37 cellular contexts compared by ENCODE assay signal in the genomic region with DNA sequence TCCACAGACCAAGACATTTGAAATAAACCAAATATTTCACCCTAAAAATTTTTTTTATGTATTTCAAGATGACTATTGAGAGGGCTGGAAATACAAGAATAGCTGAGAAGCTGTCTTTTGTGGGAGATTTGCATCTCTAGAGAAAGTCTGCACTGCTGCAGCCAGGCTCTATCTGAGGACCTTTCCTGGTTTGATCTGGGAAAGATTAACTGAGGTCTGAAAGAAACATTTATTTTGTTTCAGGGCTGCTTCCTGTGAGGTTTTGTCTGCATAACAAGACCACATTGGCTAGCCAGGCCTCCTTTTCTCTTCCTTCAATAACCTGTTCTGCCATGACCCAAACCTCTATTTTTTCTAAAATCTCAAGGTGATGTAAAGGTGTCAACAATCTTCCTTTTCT.
"Had no signal": no experiment of that assay in that cellular context is flagged by ENCODE, and none has a peak within 500 bp of the region (broad histone marks: within the 10 kb centered on the region; RNA-seq: fewer than 3 reads in every experiment).

No MANE protein-coding gene starts in this region.

- H3K27me3 ChIP-seq: ascending aorta, cardiac muscle cell had no signal

- H3K27ac ChIP-seq: ascending aorta, cardiac muscle cell, VCaP had no signal

- H3K9me3 Mint-ChIP-seq: activated CD4-positive, alpha-beta memory T cell treated with anti-CD3 and anti-CD28 coated beads, Interleukin-2, amount 10 ng/mL, durations not matched to agents 7 days and 5 days; activated CD4-positive, alpha-beta T cell treated with anti-CD3 and anti-CD28 coated beads, Interleukin-2, amount 10 ng/mL, durations not matched to agents 7 days and 5 days; activated naive CD4-positive, alpha-beta T cell treated with anti-CD3 and anti-CD28 coated beads, Interleukin-2, amount 10 ng/mL, durations not matched to agents 7 days and 5 days; activated naive CD4-positive, alpha-beta T cell treated with anti-CD3 and anti-CD28 coated beads, Interleukin-2, amount 50 U/mL, for 24 hours; activated naive CD8-positive, alpha-beta T cell treated with anti-CD3 and anti-CD28 coated beads, Interleukin-2, amount 10 ng/mL, durations not matched to agents 7 days and 5 days; activated naive CD8-positive, alpha-beta T cell treated with anti-CD3 and anti-CD28 coated beads, Interleukin-2, amount 50 U/mL, for 24 hours; activated T-cell treated with anti-CD3 and anti-CD28 coated beads, Interleukin-2, amount 50 U/mL, for 24 hours; activated T-helper 2 cell treated with anti-CD3 and anti-CD28 coated beads, Interferon-gamma antibody, Interleukin-2, Interleukin-4, amounts not matched to agents 10 μg/mL and 5 μg/mL and 100 μg/mL, durations not matched to agents 14 hours and 24 hours and 36 hours; central memory CD8-positive, alpha-beta T cell; T-helper 1 cell treated with Interleukin-12 subunit alpha and Interleukin-12 subunit beta and Interleukin-4 antibody, amounts not matched to agents 30 μg/mL and 1 μg/mL, for 36 hours; T-helper 2 cell treated with Interferon-gamma antibody and Interleukin-4, amounts not matched to agents 5 μg/mL and 100 μg/mL, for 36 hours had no signal

- H3K4me1 Mint-ChIP-seq: activated CD4-positive, alpha-beta memory T cell treated with anti-CD3 and anti-CD28 coated beads, Interleukin-2, amount 10 ng/mL, durations not matched to agents 7 days and 5 days; activated CD4-positive, alpha-beta T cell treated with anti-CD3 and anti-CD28 coated beads for 36 hours; activated CD4-positive, alpha-beta T cell treated with anti-CD3 and anti-CD28 coated beads, Interleukin-2, amount 10 ng/mL, durations not matched to agents 7 days and 5 days; activated naive CD4-positive, alpha-beta T cell treated with anti-CD3 and anti-CD28 coated beads, Interleukin-2, amount 10 ng/mL, durations not matched to agents 7 days and 5 days; activated naive CD4-positive, alpha-beta T cell treated with anti-CD3 and anti-CD28 coated beads, Interleukin-2, amount 50 U/mL, for 24 hours; activated naive CD8-positive, alpha-beta T cell treated with anti-CD3 and anti-CD28 coated beads, Interleukin-2, amount 10 ng/mL, durations not matched to agents 7 days and 5 days; activated naive CD8-positive, alpha-beta T cell treated with anti-CD3 and anti-CD28 coated beads, Interleukin-2, amount 50 U/mL, for 24 hours; brain; central memory CD8-positive, alpha-beta T cell had no signal

- H3K4me3 ChIP-seq: ascending aorta, cardiac muscle cell had no signal

- ATAC-seq: activated CD4-positive, alpha-beta T cell treated with anti-CD3 and anti-CD28 coated beads for 36 hours; activated CD4-positive, CD25-positive, alpha-beta regulatory T cell treated with anti-CD3 and anti-CD28 coated beads, Interleukin-2, amount 50 U/mL, for 24 hours; activated CD8-positive, alpha-beta memory T cell treated with anti-CD3 and anti-CD28 coated beads, Interleukin-2, amount 10 ng/mL, durations not matched to agents 7 days and 5 days; activated CD8-positive, alpha-beta T cell treated with anti-CD3 and anti-CD28 coated beads, Interleukin-2, amount 10 ng/mL, durations not matched to agents 7 days and 5 days; activated naive CD8-positive, alpha-beta T cell treated with anti-CD3 and anti-CD28 coated beads, Interleukin-2, amount 50 U/mL, for 24 hours had no signal

- H3K36me3 Mint-ChIP-seq: activated CD8-positive, alpha-beta memory T cell treated with anti-CD3 and anti-CD28 coated beads, Interleukin-2, amount 10 ng/mL, durations not matched to agents 7 days and 5 days; activated naive CD4-positive, alpha-beta T cell treated with anti-CD3 and anti-CD28 coated beads, Interleukin-2, amount 10 ng/mL, durations not matched to agents 7 days and 5 days; activated naive CD4-positive, alpha-beta T cell treated with anti-CD3 and anti-CD28 coated beads, Interleukin-2, amount 50 U/mL, for 24 hours; activated naive CD8-positive, alpha-beta T cell; activated naive CD8-positive, alpha-beta T cell treated with anti-CD3 and anti-CD28 coated beads, Interleukin-2, amount 10 ng/mL, durations not matched to agents 7 days and 5 days; brain had no signal

- H3K27me3 Mint-ChIP-seq: activated CD4-positive, alpha-beta T cell treated with anti-CD3 and anti-CD28 coated beads for 36 hours; activated CD4-positive, alpha-beta T cell treated with anti-CD3 and anti-CD28 coated beads, Interleukin-2, amount 10 ng/mL, durations not matched to agents 7 days and 5 days; activated naive CD4-positive, alpha-beta T cell treated with anti-CD3 and anti-CD28 coated beads, Interleukin-2, amount 10 ng/mL, durations not matched to agents 7 days and 5 days had no signal

- H3K9me3 ChIP-seq: ascending aorta had no signal

- DNase-seq: activated CD4-positive, alpha-beta memory T cell treated with anti-CD3 and anti-CD28 coated beads, Interleukin-2, amount 10 ng/mL, durations not matched to agents 7 days and 5 days; activated CD4-positive, alpha-beta T cell treated with anti-CD3 and anti-CD28 coated beads for 1 hour; activated CD4-positive, alpha-beta T cell treated with anti-CD3 and anti-CD28 coated beads for 36 hours; activated CD4-positive, alpha-beta T cell treated with anti-CD3 and anti-CD28 coated beads for 48 hours; activated CD4-positive, alpha-beta T cell treated with anti-CD3 and anti-CD28 coated beads, Interleukin-2, amount 10 ng/mL, durations not matched to agents 7 days and 5 days; activated CD4-positive, alpha-beta T cell treated with anti-CD3 and anti-CD28 coated beads, Interleukin-2, amount 50 U/mL, for 48 hours; activated CD4-positive, CD25-positive, alpha-beta regulatory T cell; activated CD8-positive, alpha-beta memory T cell treated with anti-CD3 and anti-CD28 coated beads for 24 hours; activated CD8-positive, alpha-beta memory T cell treated with anti-CD3 and anti-CD28 coated beads, Interleukin-2, amount 10 ng/mL, durations not matched to agents 7 days and 5 days; activated CD8-positive, alpha-beta memory T cell treated with anti-CD3 and anti-CD28 coated beads, Interleukin-2, amount 50 U/mL, for 48 hours; activated CD8-positive, alpha-beta T cell treated with anti-CD3 and anti-CD28 coated beads, Interleukin-2, amount 10 ng/mL, durations not matched to agents 7 days and 5 days; activated effector memory CD4-positive, alpha-beta T cell treated with Interleukin-2 at 50 U/mL for 16 hours; activated gamma-delta T cell; activated naive CD4-positive, alpha-beta T cell treated with anti-CD3 and anti-CD28 coated beads, Interleukin-2, amount 10 ng/mL, durations not matched to agents 7 days and 5 days; activated naive CD4-positive, alpha-beta T cell treated with Interleukin-2 at 50 U/mL for 16 hours; activated naive CD8-positive, alpha-beta T cell treated with anti-CD3 and anti-CD28 coated beads, Interleukin-2, amount 10 ng/mL, durations not matched to agents 7 days and 5 days; activated naive CD8-positive, alpha-beta T cell treated with anti-CD3 and anti-CD28 coated beads, Interleukin-2, amount 50 U/mL, for 24 hours; activated T-cell treated with anti-CD3 and anti-CD28 coated beads, Interleukin-2, amount 50 U/mL, for 24 hours; activated T-cell treated with anti-CD3 and anti-CD28 coated beads, Interleukin-2, amount 50 U/mL, for 48 hours; amygdala; anterior cingulate cortex; caudate nucleus; cerebellar nuclear complex; T-helper 1 cell; T-helper 2 cell; T-helper 9 cell had no signal

- H3K36me3 ChIP-seq: ascending aorta, cardiac muscle cell had no signal

- H3K27ac Mint-ChIP-seq: activated CD4-positive, alpha-beta memory T cell treated with anti-CD3 and anti-CD28 coated beads, Interleukin-2, amount 10 ng/mL, durations not matched to agents 7 days and 5 days; activated CD4-positive, alpha-beta T cell treated with anti-CD3 and anti-CD28 coated beads for 36 hours; activated CD4-positive, alpha-beta T cell treated with anti-CD3 and anti-CD28 coated beads, Interleukin-2, amount 10 ng/mL, durations not matched to agents 7 days and 5 days; activated CD8-positive, alpha-beta memory T cell treated with anti-CD3 and anti-CD28 coated beads, Interleukin-2, amount 10 ng/mL, durations not matched to agents 7 days and 5 days; activated CD8-positive, alpha-beta T cell treated with anti-CD3 and anti-CD28 coated beads, Interleukin-2, amount 10 ng/mL, durations not matched to agents 7 days and 5 days; activated naive CD4-positive, alpha-beta T cell treated with anti-CD3 and anti-CD28 coated beads, Interleukin-2, amount 10 ng/mL, durations not matched to agents 7 days and 5 days; activated naive CD4-positive, alpha-beta T cell treated with anti-CD3 and anti-CD28 coated beads, Interleukin-2, amount 50 U/mL, for 24 hours; activated naive CD8-positive, alpha-beta T cell; activated naive CD8-positive, alpha-beta T cell treated with anti-CD3 and anti-CD28 coated beads, Interleukin-2, amount 10 ng/mL, durations not matched to agents 7 days and 5 days; activated naive CD8-positive, alpha-beta T cell treated with anti-CD3 and anti-CD28 coated beads, Interleukin-2, amount 50 U/mL, for 24 hours; activated T-cell treated with anti-CD3 and anti-CD28 coated beads, Interleukin-2, amount 50 U/mL, for 24 hours; activated T-helper 2 cell treated with anti-CD3 and anti-CD28 coated beads, Interferon-gamma antibody, Interleukin-2, Interleukin-4, amounts not matched to agents 10 μg/mL and 5 μg/mL and 100 μg/mL, durations not matched to agents 14 hours and 24 hours and 36 hours; brain; T-helper 1 cell treated with Interleukin-12 subunit alpha and Interleukin-12 subunit beta and Interleukin-4 antibody, amounts not matched to agents 30 μg/mL and 1 μg/mL, for 36 hours; T-helper 2 cell treated with Interferon-gamma antibody and Interleukin-4, amounts not matched to agents 5 μg/mL and 100 μg/mL, for 36 hours had no signal

- H3K4me1 ChIP-seq: ascending aorta had no signal

- H3K4me3 Mint-ChIP-seq: activated CD4-positive, alpha-beta memory T cell treated with anti-CD3 and anti-CD28 coated beads, Interleukin-2, amount 10 ng/mL, durations not matched to agents 7 days and 5 days; activated CD4-positive, alpha-beta T cell treated with anti-CD3 and anti-CD28 coated beads for 36 hours; activated CD4-positive, alpha-beta T cell treated with anti-CD3 and anti-CD28 coated beads, Interleukin-2, amount 10 ng/mL, durations not matched to agents 7 days and 5 days; activated CD8-positive, alpha-beta memory T cell treated with anti-CD3 and anti-CD28 coated beads, Interleukin-2, amount 10 ng/mL, durations not matched to agents 7 days and 5 days; activated CD8-positive, alpha-beta T cell treated with anti-CD3 and anti-CD28 coated beads, Interleukin-2, amount 10 ng/mL, durations not matched to agents 7 days and 5 days; activated naive CD4-positive, alpha-beta T cell treated with anti-CD3 and anti-CD28 coated beads, Interleukin-2, amount 10 ng/mL, durations not matched to agents 7 days and 5 days; activated naive CD4-positive, alpha-beta T cell treated with anti-CD3 and anti-CD28 coated beads, Interleukin-2, amount 50 U/mL, for 24 hours; activated naive CD8-positive, alpha-beta T cell; activated naive CD8-positive, alpha-beta T cell treated with anti-CD3 and anti-CD28 coated beads, Interleukin-2, amount 10 ng/mL, durations not matched to agents 7 days and 5 days; activated naive CD8-positive, alpha-beta T cell treated with anti-CD3 and anti-CD28 coated beads, Interleukin-2, amount 50 U/mL, for 24 hours; activated T-cell treated with anti-CD3 and anti-CD28 coated beads, Interleukin-2, amount 50 U/mL, for 24 hours; brain; central memory CD8-positive, alpha-beta T cell; T-helper 1 cell treated with Interleukin-12 subunit alpha and Interleukin-12 subunit beta and Interleukin-4 antibody, amounts not matched to agents 30 μg/mL and 1 μg/mL, for 36 hours; T-helper 2 cell treated with Interferon-gamma antibody and Interleukin-4, amounts not matched to agents 5 μg/mL and 100 μg/mL, for 36 hours had no signal
